Comparison of ENCODE assay signal across 18 cellular contexts in the genomic region with DNA sequence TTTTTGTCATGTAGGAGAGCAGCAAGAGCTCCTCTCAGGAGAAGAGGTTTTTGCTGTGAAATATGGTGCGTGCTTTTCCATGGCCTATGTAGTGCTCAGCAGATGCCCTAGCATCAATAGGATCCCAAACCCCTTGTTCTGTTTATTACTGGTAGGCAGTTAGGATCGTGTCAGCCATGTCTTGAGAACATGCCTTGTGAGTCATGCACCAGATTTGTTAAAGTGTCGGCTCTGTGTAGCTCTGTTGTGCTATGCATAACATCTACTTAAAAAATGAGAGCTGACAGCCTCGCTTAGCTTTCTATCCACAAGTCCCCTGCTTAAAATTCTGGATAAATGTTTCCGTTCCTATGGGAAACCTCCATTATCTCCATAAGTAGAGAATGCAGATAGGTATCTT. TPM values are rescaled to one million over a fixed set of nuclear protein-coding genes. Genes with fewer than 3 reads are reported as not detected.
DNase-seq lines count a peak whose midpoint lies in the region; ATAC-seq and TF ChIP-seq lines count a peak whose summit lies in the region.
"Had no signal": no experiment of that assay in that cellular context is flagged by ENCODE, and none has a peak within 500 bp of the region (broad histone marks: within the 10 kb centered on the region; RNA-seq: fewer than 3 reads in every experiment).

No MANE protein-coding gene starts in this region.

- H4K20me1 ChIP-seq in OCI-LY7 (ENCODE audit: insufficient read depth, low read length), result no peaks in the 10 kb centered on the region

- intact Hi-C loops in OCI-LY7 (cut with micrococcal nuclease; ENCODE audit: unreplicated experiment), result no loop called here
- intact Hi-C loops in dorsolateral prefrontal cortex (cut with DNase I), result no loop called here

- peaks cover 4% of the 10 kb centered on the region; the same call in 1 of the 2 replicates for H3K36me3 ChIP-seq in OCI-LY7 (ENCODE audit: insufficient read depth, low read length)

- no peak for TF ChIP-seq POLR2A in GM18505 (IDR thresholded peaks at IDR 0.05; ENCODE audit: borderline replicate concordance, extremely low read depth, insufficient read depth, insufficient read length)

- H3K79me2 ChIP-seq in OCI-LY7 (ENCODE audit: insufficient read depth, low read depth, low read length), result peaks cover 17% of the 10 kb centered on the region

- TF ChIP-seq CTCF in OCI-LY7 (conservative IDR thresholded peaks at IDR 0.05; ENCODE audit: low read length), result no peak
- no peak for TF ChIP-seq CTCF in dorsolateral prefrontal cortex (IDR thresholded peaks at IDR 0.05 in 54 of 56, conservative IDR thresholded peaks at IDR 0.05 in 2 of 56; ENCODE audit: low read depth in 1 of 56, partially characterized antibody in 56 of 56)

- no peaks in the 10 kb centered on the region for H3K9me2 ChIP-seq in OCI-LY7 (ENCODE audit: insufficient read depth, low read length)

- no peak for ATAC-seq in GM18505 (IDR thresholded peaks at IDR 0.05; ENCODE audit: unreplicated experiment)
- ATAC-seq: effector memory CD8-positive, alpha-beta T cell; HCT116; stimulated activated naive CD8-positive, alpha-beta T cell treated with anti-CD3 and anti-CD28 coated beads, Interleukin-15, Interleukin-2, amounts not matched to agents 100 U/mL and 50 U/mL, for 24 hours had no signal

- H3K4me3 ChIP-seq in OCI-LY7 (ENCODE audit: low read depth, low read length, poor library complexity, severe bottlenecking) (no peak overlapping the region), dorsolateral prefrontal cortex (no peak overlapping the region)
- H3K4me3 ChIP-seq: SJSA1 had no signal

- DNase-seq in AG20443 (ENCODE audit: low spot score) (peak; percentile 45), OCI-LY7 (ENCODE audit: low spot score) (no peak), dorsolateral prefrontal cortex (peak in 1 of 10 donors; percentile 25), non-pigmented ciliary epithelial cell (ENCODE audit: low read depth) (peak; percentile 73), HPDE6-E6E7 (ENCODE audit: extremely low spot score) (no peak), NOMO-1 treated with dmso at 0.1 percent for 144 hours (lab: John Stamatoyannopoulos, UW; ENCODE audit: unreplicated experiment) (no peak)
- DNase-seq in stimulated activated CD4-positive, alpha-beta T cell treated with anti-CD3 and anti-CD28 coated beads, Interleukin-12 subunit alpha, Interleukin-12 subunit beta, amount 100 ng/mL, for 4 hours, result no peak
- DNase-seq: activated B cell treated with CpG ODN at 0.5 μM for 24 hours; activated CD8-positive, alpha-beta memory T cell treated with anti-CD3 and anti-CD28 coated beads, Interleukin-2, amount 50 U/mL, for 48 hours; effector memory CD8-positive, alpha-beta T cell; NCI-H146; stimulated activated CD4-positive, alpha-beta T cell treated with anti-CD3 and anti-CD28 coated beads, Interleukin-4, amount 100 ng/mL, for 24 hours; stimulated activated naive CD8-positive, alpha-beta T cell treated with anti-CD3 and anti-CD28 coated beads, Interleukin-15, Interleukin-2, amounts not matched to agents 100 U/mL and 50 U/mL, for 24 hours had no signal

- POLR2A ChIA-PET in OCI-LY7 (lab: Charles Lee), result interaction anchor here (0.6 to 1.2 kb wide), 4 partner anchors 8 to 55 kb away, joined by 3 to 5 read pairs (median 3); no protein-coding TSS in a partner anchor

- peaks cover 44% of the 10 kb centered on the region for H3K4me1 ChIP-seq in OCI-LY7 (ENCODE audit: insufficient read depth, low read length, poor library complexity, severe bottlenecking)

- H3K27ac ChIP-seq in OCI-LY7 (ENCODE audit: low read depth, low read length, poor library complexity, severe bottlenecking) (peak overlapping the region; percentile 89), dorsolateral prefrontal cortex (peak overlapping the region in 51 of 59 donors; percentile 5 to 87 (median 58))
- H3K27ac ChIP-seq: SJSA1 had no signal

- CTCF ChIA-PET in OCI-LY7 (lab: Charles Lee; ENCODE audit: unreplicated experiment), result no interaction called here

- H3K9me3 ChIP-seq in OCI-LY7 (ENCODE audit: low read length), result peaks cover 17% of the 10 kb centered on the region

- BruUV-seq in OCI-LY7 (replicated peaks; lab: Mats Ljungman, UMichigan), result no TSS peak

- no peaks in the 10 kb centered on the region for H3K27me3 ChIP-seq in dorsolateral prefrontal cortex
- H3K27me3 ChIP-seq: SJSA1 had no signal

- H2AFZ ChIP-seq in OCI-LY7 (ENCODE audit: low read length), result no peak overlapping the region

- no peak overlapping the region for H3K4me2 ChIP-seq in OCI-LY7 (ENCODE audit: low read length)

RNA-seq across cellular contexts. Expression of a gene that starts 4.4 kb away (rescaled TPM):
- total RNA-seq in OCI-LY7 (2014; rRNA removed; shearing (Covaris generic)), result 312 and 313 TPM in 2 replicates
- total RNA-seq in OCI-LY7 (2022), result 249 and 259 TPM in 2 replicates
- total RNA-seq in dorsolateral prefrontal cortex, result 10 to 100 TPM; 27.3 to 64.1 (median 38.4) TPM

RNA-seq across cellular contexts. Expression of a gene that starts 18.5 kb away (rescaled TPM):
- total RNA-seq in OCI-LY7 (2014; rRNA removed; shearing (Covaris generic)), result not detected in 2 replicates
- total RNA-seq in OCI-LY7 (2022) (not detected in 2 replicates), dorsolateral prefrontal cortex (1 to 10 TPM in 89 of 120 experiments, under 1 TPM in 30, not detected in 1; 0.19 to 5.2 (median 1.6) TPM)
- total RNA-seq: activated B cell treated with CpG ODN at 0.5 μM for 24 hours; CD4-positive, CD25-positive, alpha-beta regulatory T cell; pulmonary artery endothelial cell; SJSA1 had no signal

RNA-seq across cellular contexts. Expression of a gene that starts 50.0 kb away (rescaled TPM):
- 34.8 and 43.2 TPM in 2 replicates for total RNA-seq in OCI-LY7 (2014; rRNA removed; shearing (Covaris generic))
- total RNA-seq in OCI-LY7 (2022) (51.6 and 59.4 TPM in 2 replicates), dorsolateral prefrontal cortex (100 to 1,000 TPM in 1 of 120 experiments, 10 to 100 TPM in 119; 35.8 to 101 (median 61.4) TPM)

Comparison
In these comparisons a context has a peak if more than half of its experiments do, and no peak if none do; other contexts are left out.
1. DNase-seq: peak in AG20443 (single experiment) and non-pigmented ciliary epithelial cell (single experiment); none in OCI-LY7 (single experiment), HPDE6-E6E7 (single experiment), NOMO-1 treated with dmso at 0.1 percent for 144 hours (single experiment) and stimulated activated CD4-positive, alpha-beta T cell treated with anti-CD3 and anti-CD28 coated beads, Interleukin-12 subunit alpha, Interleukin-12 subunit beta, amount 100 ng/mL, for 4 hours (single experiment).